10 cellular contexts compared by ENCODE assay signal in the genomic region with DNA sequence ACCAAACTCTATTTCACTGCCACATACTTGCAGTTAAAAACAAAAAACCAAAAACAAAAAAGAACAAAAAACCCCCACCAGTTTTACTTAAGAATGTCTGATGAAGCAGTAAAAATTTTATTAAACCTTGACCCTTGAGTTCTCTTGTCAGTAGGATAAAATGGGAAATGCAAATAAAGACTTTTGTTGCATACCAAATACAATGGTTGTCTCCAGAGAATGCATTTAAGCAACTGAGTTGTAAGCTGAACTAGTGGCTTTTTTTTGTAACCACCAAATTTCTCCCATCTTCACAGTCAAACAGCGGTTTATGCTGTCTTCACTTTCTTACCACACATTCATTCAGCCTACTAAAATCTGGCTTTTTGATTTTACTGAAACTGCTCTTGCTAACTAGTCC. TPM values are rescaled to one million over a fixed set of nuclear protein-coding genes. Genes with fewer than 3 reads are reported as not detected.
DNase-seq lines count a peak whose midpoint lies in the region; ATAC-seq, FAIRE-seq and TF ChIP-seq lines count a peak whose summit lies in the region.
"Had no signal": no experiment of that assay in that cellular context is flagged by ENCODE, and none has a peak within 500 bp of the region (broad histone marks: within the 10 kb centered on the region; RNA-seq: fewer than 3 reads in every experiment).

No MANE protein-coding gene starts in this region.

- H3K4me1 ChIP-seq in A673 (ENCODE audit: insufficient read depth, low read length, poor library complexity, severe bottlenecking), result peaks cover 20% of the 10 kb centered on the region

- H3K4me3 ChIP-seq in A673 (ENCODE audit: low read depth, low read length, poor library complexity, severe bottlenecking), result no peak overlapping the region

- H3K36me3 Mint-ChIP-seq in activated B cell treated with CpG ODN at 0.5 μM for 24 hours (ENCODE audit: low read depth) (peaks cover 45% of the 10 kb centered on the region), memory B cell (peaks cover 12% of the 10 kb centered on the region)

- POLR2A ChIA-PET in A673 (lab: Charles Lee; ENCODE audit: low non-redundant PET), result no interaction called here
- POLR2A ChIA-PET in activated B cell treated with CpG ODN at 0.5 μM for 24 hours (lab: Charles Lee), result interaction anchor here (1.0 to 13.5 kb wide), 3 partner anchors 19 to 48 kb away, joined by 4 to 351 read pairs (median 250); no protein-coding TSS in a partner anchor
- POLR2A ChIA-PET in RWPE1 (lab: Yijun Ruan, JAX; ENCODE audit: low non-redundant PET), result no interaction called here

- no peak for ATAC-seq in activated B cell treated with CpG ODN at 0.5 μM for 24 hours (ENCODE audit: low read depth)
- no peak for ATAC-seq in memory B cell (ENCODE audit: low read depth)
- no peak for ATAC-seq in GM18498 (IDR thresholded peaks at IDR 0.05; ENCODE audit: unreplicated experiment)

- no peaks in the 10 kb centered on the region for H3K9me3 ChIP-seq in A673 (ENCODE audit: low read depth, low read length, poor library complexity, severe bottlenecking)
- H3K9me3 ChIP-seq: BE2C had no signal

- CTCF ChIA-PET in A673 (lab: Charles Lee), result no interaction called here
- CTCF ChIA-PET in activated B cell treated with CpG ODN at 0.5 μM for 24 hours (lab: Charles Lee), result interaction anchor here (1.1 to 2.4 kb wide), 2 partner anchors 15 to 52 kb away, joined by 3 to 9 read pairs; no protein-coding TSS in a partner anchor
- CTCF ChIA-PET in RWPE1 (lab: Yijun Ruan, JAX), result no interaction called here

- H3K36me3 ChIP-seq in A673 (ENCODE audit: insufficient read depth, low read length, poor library complexity, severe bottlenecking), result no peaks in the 10 kb centered on the region

- H3K27me3 ChIP-seq in A673 (replicated peaks; ENCODE audit: insufficient read depth, low read depth, low read length, poor library complexity), result no peaks in the 10 kb centered on the region
- H3K27me3 ChIP-seq: BE2C had no signal

- peaks cover 78% of the 10 kb centered on the region for H3K4me1 Mint-ChIP-seq in activated B cell treated with CpG ODN at 0.5 μM for 24 hours
- H3K4me1 Mint-ChIP-seq in memory B cell, result peaks cover 41% of the 10 kb centered on the region

- H3K27me3 Mint-ChIP-seq in activated B cell treated with CpG ODN at 0.5 μM for 24 hours, result no peaks in the 10 kb centered on the region
- no peaks in the 10 kb centered on the region for H3K27me3 Mint-ChIP-seq in memory B cell

- H3K27ac Mint-ChIP-seq in activated B cell treated with CpG ODN at 0.5 μM for 24 hours (peak overlapping the region; percentile 79), memory B cell (peak overlapping the region; percentile 99)

- intact Hi-C loops in A673 (cut with micrococcal nuclease; ENCODE audit: unreplicated experiment), result no loop called here
- intact Hi-C loops in activated B cell treated with CpG ODN at 0.5 μM for 24 hours (cut with micrococcal nuclease), result loop anchor here (1.0 kb wide), 1 partner anchor 10 kb away; no protein-coding TSS in a partner anchor

- H3K27ac ChIP-seq in A673 (ENCODE audit: low read depth, low read length, poor library complexity, severe bottlenecking) (peak overlapping the region; percentile 55), RWPE1 (no peak overlapping the region)

- BruUV-seq in A673 (replicated peaks; lab: Mats Ljungman, UMichigan), result no TSS peak

- TF ChIP-seq CTCF in A673 (conservative IDR thresholded peaks at IDR 0.05; ENCODE audit: low read depth, low read length) (no peak), activated B cell treated with CpG ODN at 0.5 μM for 24 hours (IDR thresholded peaks at IDR 0.05) (no peak), RWPE1 (conservative IDR thresholded peaks at IDR 0.05; ENCODE audit: low read depth) (no peak)

- no peak for DNase-seq in A673 (ENCODE audit: low spot score)
- DNase-seq in GM18507 (ENCODE audit: extremely low spot score, insufficient read length, low read depth), result no peak
- DNase-seq in activated B cell treated with CpG ODN at 0.5 μM for 24 hours, result no peak
- no peak for DNase-seq in memory B cell (ENCODE audit: low spot score in 2 of 2)
- DNase-seq in RWPE1 (ENCODE audit: low spot score), result no peak
- DNase-seq in SKM-1 treated with dmso at 0.1 percent for 144 hours (lab: John Stamatoyannopoulos, UW; ENCODE audit: unreplicated experiment), result no peak
- DNase-seq in DMS 273 (lab: John Stamatoyannopoulos, UW; ENCODE audit: unreplicated experiment), result no peak
- DNase-seq: BE2C, NCI-H1105 treated with DMSO at 0.1 percent for 48 hours had no signal

- H3K9me3 Mint-ChIP-seq in activated B cell treated with CpG ODN at 0.5 μM for 24 hours (no peaks in the 10 kb centered on the region), memory B cell (no peaks in the 10 kb centered on the region)

- FAIRE-seq in GM18507 (lab: Jason Lieb, UNC), result peak; percentile 42

- H3K4me3 Mint-ChIP-seq in activated B cell treated with CpG ODN at 0.5 μM for 24 hours, result peak overlapping the region; percentile 88
- peak overlapping the region; percentile 85 for H3K4me3 Mint-ChIP-seq in memory B cell

RNA-seq across cellular contexts. Expression of a gene that starts 3.1 kb away (rescaled TPM):
- total RNA-seq in A673 (2021), result 64.4 and 76.4 TPM in 2 replicates
- total RNA-seq in activated B cell treated with CpG ODN at 0.5 μM for 24 hours, result 109 and 116 TPM in 2 replicates
